In the genomic region with DNA sequence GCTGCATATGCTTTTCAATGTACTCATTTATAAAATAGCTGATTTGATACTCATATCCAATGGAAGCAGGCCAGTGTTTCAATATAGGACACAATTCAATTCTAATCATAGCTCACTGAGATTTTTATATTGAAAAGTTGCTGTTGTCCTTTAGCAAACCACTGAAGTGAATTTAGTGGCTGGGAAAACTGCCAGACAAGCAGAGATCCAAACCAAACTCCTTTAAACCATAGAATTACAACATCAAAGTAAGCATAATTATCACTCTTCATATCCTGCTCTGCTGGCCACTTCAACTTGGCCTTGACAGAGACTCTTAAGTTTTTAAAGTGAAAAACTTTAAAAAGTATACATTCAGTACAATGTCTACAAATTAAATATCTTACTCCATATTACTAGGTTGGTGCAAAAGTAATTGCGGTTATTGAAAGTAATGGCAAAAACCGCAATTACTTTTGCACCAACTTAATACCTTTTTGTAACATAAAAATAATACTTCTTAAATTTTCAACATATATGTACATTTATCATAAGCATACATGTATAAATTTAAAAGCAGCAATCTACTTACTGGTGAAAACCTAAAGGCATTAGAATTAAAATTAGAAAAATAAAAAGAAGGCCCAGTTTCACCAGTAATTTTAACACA, we compare ENCODE assay signal across 2 cellular contexts.
TF ChIP-seq lines count a peak whose summit lies in the region.

No MANE protein-coding gene starts in this region.

TF ChIP-seq in HepG2, 621 proteins besides CTCF, POLR2A, EP300 and RAD21 (continued from another document):
- peak; percentile 89 for TF ChIP-seq ZBTB40 (IDR thresholded peaks at IDR 0.05)
- no peak for TF ChIP-seq ZBTB40 (CRISPR knock-in tag; IDR thresholded peaks at IDR 0.05)
- no peak for TF ChIP-seq ATF4 (CRISPR knock-in tag; IDR thresholded peaks at IDR 0.05)
TF ChIP-seq in HepG2: peak in this region for 1.

TF ChIP-seq in GM12878, 131 proteins besides CTCF, POLR2A, EP300 and RAD21:
- peak; percentile 57 for TF ChIP-seq ZBTB40 (IDR thresholded peaks at IDR 0.05; ENCODE audit: borderline replicate concordance)
- TF ChIP-seq, protein P1, sequence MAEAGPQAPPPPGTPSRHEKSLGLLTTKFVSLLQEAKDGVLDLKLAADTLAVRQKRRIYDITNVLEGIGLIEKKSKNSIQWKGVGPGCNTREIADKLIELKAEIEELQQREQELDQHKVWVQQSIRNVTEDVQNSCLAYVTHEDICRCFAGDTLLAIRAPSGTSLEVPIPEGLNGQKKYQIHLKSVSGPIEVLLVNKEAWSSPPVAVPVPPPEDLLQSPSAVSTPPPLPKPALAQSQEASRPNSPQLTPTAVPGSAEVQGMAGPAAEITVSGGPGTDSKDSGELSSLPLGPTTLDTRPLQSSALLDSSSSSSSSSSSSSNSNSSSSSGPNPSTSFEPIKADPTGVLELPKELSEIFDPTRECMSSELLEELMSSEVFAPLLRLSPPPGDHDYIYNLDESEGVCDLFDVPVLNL (IDR thresholded peaks at IDR 0.05; ENCODE audit: low read depth, low read length) = no peak
TF ChIP-seq in GM12878: peak in this region for 1.
